Comparison of ENCODE assay signal across 20 cellular contexts in genomic region chr6:143405381-143406154, GRCh38. TPM values are rescaled to one million over a fixed set of nuclear protein-coding genes. Genes with fewer than 3 reads are reported as not detected.
DNase-seq lines count a peak whose midpoint lies in the region; ATAC-seq, FAIRE-seq and TF ChIP-seq lines count a peak whose summit lies in the region.
"Had no signal": no experiment of that assay in that cellular context is flagged by ENCODE, and none has a peak within 500 bp of the region (broad histone marks: within the 10 kb centered on the region; RNA-seq: fewer than 3 reads in every experiment).

No MANE protein-coding gene starts in this region.

- POLR2A ChIA-PET in A549 (lab: Yijun Ruan, JAX) = no interaction called here

- WGBS in A549 (ENCODE audit: missing lambda C conversion rate) = 63% methylated on average over 9 of the region's 9 CpGs
- WGBS in prostate gland = 78% methylated on average over 9 of the region's 9 CpGs

- intact Hi-C loops in prostate gland (cut with DNase I) = no loop called here

- no peaks in the 10 kb centered on the region for H3K36me3 Mint-ChIP-seq in astrocyte (ENCODE audit: low read depth, unreplicated experiment)
- H3K36me3 Mint-ChIP-seq in activated T-cell treated with anti-CD3 and anti-CD28 coated beads, Interleukin-2, amount 50 U/mL, for 4 hours (ENCODE audit: insufficient read depth) = peaks cover 1% of the 10 kb centered on the region

- TF ChIP-seq RAD21 in A549 (conservative IDR thresholded peaks at IDR 0.05 in 1 of 2, IDR thresholded peaks at IDR 0.05 in 1 of 2) = no peak

- H3K9me3 Mint-ChIP-seq in astrocyte (ENCODE audit: unreplicated experiment) = no peaks in the 10 kb centered on the region
- peaks cover 3% of the 10 kb centered on the region for H3K9me3 Mint-ChIP-seq in activated T-cell treated with anti-CD3 and anti-CD28 coated beads, Interleukin-2, amount 50 U/mL, for 4 hours

- CTCF ChIA-PET in A549 (lab: Yijun Ruan, JAX) = interaction anchor here (0.6 kb wide), 1 partner anchor 18 kb away, joined by 3 read pairs; no protein-coding TSS in a partner anchor

- TF ChIP-seq POLR2A in A549 (IDR thresholded peaks at IDR 0.05; ENCODE audit: low read length) = no peak
- no peak for TF ChIP-seq POLR2A in prostate gland (IDR thresholded peaks at IDR 0.05)
- TF ChIP-seq POLR2A in GM12892 (IDR thresholded peaks at IDR 0.05; ENCODE audit: low read depth, low read length) = no peak

- peak overlapping the region; percentile 9 for H2AFZ ChIP-seq in astrocyte (ENCODE audit: low read depth, low read length)

- H3K4me3 ChIP-seq in A549 (no peak overlapping the region), astrocyte (ENCODE audit: insufficient read depth, low read depth, low read length) (no peak overlapping the region), prostate gland (no peak overlapping the region)
- H3K4me3 ChIP-seq: upper lobe of right lung had no signal

- H3K27ac Mint-ChIP-seq in astrocyte (ENCODE audit: unreplicated experiment) = peak overlapping the region; percentile 1
- H3K27ac Mint-ChIP-seq: activated naive CD4-positive, alpha-beta T cell treated with anti-CD3 and anti-CD28 coated beads, Interleukin-2, amount 50 U/mL, for 72 hours had no signal

- H3K36me3 ChIP-seq in astrocyte (ENCODE audit: insufficient read depth, low read length) = no peaks in the 10 kb centered on the region
- no peaks in the 10 kb centered on the region for H3K36me3 ChIP-seq in prostate gland
- H3K36me3 ChIP-seq: upper lobe of right lung had no signal

- TF ChIP-seq CTCF in A549 (IDR thresholded peaks at IDR 0.05) (no peak), astrocyte (IDR thresholded peaks at IDR 0.05; ENCODE audit: insufficient read depth, low read depth, low read length) (no peak), prostate gland (IDR thresholded peaks at IDR 0.05) (no peak)

- H3K27me3 ChIP-seq in astrocyte (ENCODE audit: insufficient read depth, low read length) (no peaks in the 10 kb centered on the region), prostate gland (replicated peaks; ENCODE audit: insufficient read depth) (no peaks in the 10 kb centered on the region)
- H3K27me3 ChIP-seq: upper lobe of right lung had no signal

- H3K4me3 Mint-ChIP-seq in astrocyte (ENCODE audit: unreplicated experiment) = no peak overlapping the region
- H3K4me3 Mint-ChIP-seq in activated T-cell treated with anti-CD3 and anti-CD28 coated beads, Interleukin-2, amount 50 U/mL, for 4 hours = no peak overlapping the region

- no peak for ATAC-seq in A549
- no peak for ATAC-seq in activated T-cell treated with anti-CD3 and anti-CD28 coated beads, Interleukin-2, amount 50 U/mL, for 4 hours
- ATAC-seq: activated naive CD4-positive, alpha-beta T cell treated with anti-CD3 and anti-CD28 coated beads, Interleukin-2, amount 50 U/mL, for 72 hours; upper lobe of right lung had no signal

- H3K27me3 Mint-ChIP-seq in astrocyte (ENCODE audit: low read depth, unreplicated experiment) = no peaks in the 10 kb centered on the region
- peaks cover 5% of the 10 kb centered on the region for H3K27me3 Mint-ChIP-seq in activated T-cell treated with anti-CD3 and anti-CD28 coated beads, Interleukin-2, amount 50 U/mL, for 4 hours (ENCODE audit: low read depth)

- H3K4me2 ChIP-seq in A549 (0 out of 3 replicates have a peak overlapping the region, but pooled peaks have one; percentile 7), astrocyte (ENCODE audit: low read length) (peak overlapping the region; percentile 68)

- FAIRE-seq in A549 (lab: Jason Lieb, UNC) (no peak), astrocyte (lab: Jason Lieb, UNC) (peak; percentile 88), GM12892 (lab: Jason Lieb, UNC) (no peak)
- FAIRE-seq: A204.1, G401.6, TTC549 had no signal

- H3K27ac ChIP-seq in A549 (peak overlapping the region in 1 of 2 experiments; percentile 69; a peak in 3 of 6 replicates), astrocyte (ENCODE audit: low read depth, low read length) (peak overlapping the region; percentile 78), prostate gland (no peak overlapping the region)
- H3K27ac ChIP-seq: upper lobe of right lung had no signal

- DNase-seq in A549 (ENCODE audit: low read depth in 1 of 2, low spot score in 1 of 2) = no peak
- DNase-seq in HCEC 1CT = peak; percentile 88
- DNase-seq in astrocyte (ENCODE audit: low read depth) = peak; percentile 95
- DNase-seq in glomerular visceral epithelial cell (ENCODE audit: extremely low spot score) = peak; percentile 75
- DNase-seq in activated T-cell treated with anti-CD3 and anti-CD28 coated beads, Interleukin-2, amount 50 U/mL, for 4 hours = no peak
- DNase-seq in stimulated activated CD4-positive, alpha-beta T cell treated with anti-CD3 and anti-CD28 coated beads, Interleukin-4, amount 100 ng/mL, for 4 hours = no peak
- DNase-seq in prostate gland (ENCODE audit: low spot score) = no peak
- DNase-seq in GM12892 (ENCODE audit: insufficient read length) = no peak
- DNase-seq: activated CD4-positive, alpha-beta T cell treated with anti-CD3 and anti-CD28 coated beads, Interleukin-2, amount 50 U/mL, for 1 hour; COR-L47; head of caudate nucleus; KG1; midbrain; NCI-H1436 treated with DMSO at 0.1 percent for 48 hours; NCI-H345; upper lobe of right lung had no signal

- peak overlapping the region; percentile 65 for H3K9ac ChIP-seq in astrocyte (ENCODE audit: low read length)

- H3K4me1 ChIP-seq in A549 = peaks cover 36% of the 10 kb centered on the region
- peaks cover 31% of the 10 kb centered on the region for H3K4me1 ChIP-seq in astrocyte (ENCODE audit: insufficient read depth, low read length)
- H3K4me1 ChIP-seq in prostate gland (replicated peaks) = no peaks in the 10 kb centered on the region

- peaks cover 24% of the 10 kb centered on the region for H3K4me1 Mint-ChIP-seq in astrocyte (ENCODE audit: low read depth, unreplicated experiment)
- H3K4me1 Mint-ChIP-seq in activated T-cell treated with anti-CD3 and anti-CD28 coated beads, Interleukin-2, amount 50 U/mL, for 4 hours (ENCODE audit: low read depth) = peaks cover 8% of the 10 kb centered on the region

- no peak for TF ChIP-seq EP300 in A549 (IDR thresholded peaks at IDR 0.05)

- no peaks in the 10 kb centered on the region for H4K20me1 ChIP-seq in astrocyte (ENCODE audit: insufficient read depth, low read length)

- no peaks in the 10 kb centered on the region for H3K79me2 ChIP-seq in astrocyte (ENCODE audit: insufficient read depth, low read length)

- H3K9me3 ChIP-seq in A549 (no peaks in the 10 kb centered on the region; the same call in 2 of the 3 replicates), astrocyte (ENCODE audit: insufficient read depth, low read depth, low read length) (no peaks in the 10 kb centered on the region), prostate gland (no peaks in the 10 kb centered on the region)
- H3K9me3 ChIP-seq: upper lobe of right lung had no signal

TF ChIP-seq in A549, 52 proteins besides CTCF, POLR2A, EP300 and RAD21:
- TF ChIP-seq HES2 (IDR thresholded peaks at IDR 0.05) (no peak), EHMT2 (IDR thresholded peaks at IDR 0.05; ENCODE audit: low read depth) (no peak), NR3C1 (IDR thresholded peaks at IDR 0.05) (no peak), CHD4 (IDR thresholded peaks at IDR 0.05; ENCODE audit: borderline replicate concordance) (no peak), ZC3H11A (IDR thresholded peaks at IDR 0.05) (no peak), POLR2AphosphoS2 (conservative IDR thresholded peaks at IDR 0.05; ENCODE audit: low read length) (no peak), JUNB (IDR thresholded peaks at IDR 0.05) (no peak)

RNA-seq across cellular contexts. Expression of gene ADAT2, which starts 44.9 kb away (rescaled TPM):
- polyA plus RNA-seq in A549 (2011; rRNA removed) (5.1 and 7.1 TPM in 2 replicates), A549 (2017; fragmentation: RNase III; extraction: RNeasy Plus Mini Kit Qiagen cat#74134 plus additional on column Dnase treatment) (7.8 to 8.2 TPM (median 8.0 TPM) in 3 replicates)
- polyA plus RNA-seq in A549 (2012; cell fraction: cytosol; rRNA removed) = 2.1 and 2.3 TPM in 2 replicates
- polyA plus RNA-seq in A549 (2012; cell fraction: nucleus; rRNA removed) = 3.6 and 5.0 TPM in 2 replicates
- 1.7 and 2.8 TPM in 2 replicates for polyA minus RNA-seq in A549 (2011; rRNA and poly(A)+ RNA removed)
- total RNA-seq in astrocyte (6.2 and 8.1 TPM in 2 replicates), prostate gland (1 to 10 TPM; 3.2 to 4.2 TPM)
- 10 to 100 TPM; 28.8 to 30.9 (median 29.3) TPM for total RNA-seq in activated T-cell treated with anti-CD3 and anti-CD28 coated beads, Interleukin-2, amount 50 U/mL, for 4 hours
- 24.6 TPM for polyA plus RNA-seq in GM12892 (2012; ENCODE audit: missing spikeins)

RNA-seq across cellular contexts. Expression of gene PEX3, which starts 45.0 kb away (rescaled TPM):
- polyA plus RNA-seq in A549 (2011; rRNA removed) (24.7 and 25.9 TPM in 2 replicates), A549 (2017; fragmentation: RNase III; extraction: RNeasy Plus Mini Kit Qiagen cat#74134 plus additional on column Dnase treatment) (14.0 to 15.7 TPM (median 15.1 TPM) in 3 replicates)
- 10.3 and 11.2 TPM in 2 replicates for polyA plus RNA-seq in A549 (2012; cell fraction: cytosol; rRNA removed)
- polyA plus RNA-seq in A549 (2012; cell fraction: nucleus; rRNA removed) = 3.2 and 4.5 TPM in 2 replicates
- 12.1 and 12.4 TPM in 2 replicates for polyA minus RNA-seq in A549 (2011; rRNA and poly(A)+ RNA removed)
- total RNA-seq in astrocyte (14.2 and 20.8 TPM in 2 replicates), prostate gland (10 to 100 TPM; 16.0 to 23.7 TPM)
- total RNA-seq in activated T-cell treated with anti-CD3 and anti-CD28 coated beads, Interleukin-2, amount 50 U/mL, for 4 hours = 10 to 100 TPM; 22.3 to 26.5 (median 25.5) TPM
- 26.1 TPM for polyA plus RNA-seq in GM12892 (2012; ENCODE audit: missing spikeins)

Comparison
In these comparisons a context has a peak if more than half of its experiments do, and no peak if none do; other contexts are left out.
1. DNase-seq: peak in HCEC 1CT (single experiment), astrocyte (single experiment) and glomerular visceral epithelial cell (single experiment); none in A549 (0 of 2), activated T-cell treated with anti-CD3 and anti-CD28 coated beads, Interleukin-2, amount 50 U/mL, for 4 hours (single experiment), stimulated activated CD4-positive, alpha-beta T cell treated with anti-CD3 and anti-CD28 coated beads, Interleukin-4, amount 100 ng/mL, for 4 hours (0 of 2), prostate gland (single experiment) and GM12892 (single experiment).